14 cellular contexts compared by ENCODE assay signal in the genomic region with DNA sequence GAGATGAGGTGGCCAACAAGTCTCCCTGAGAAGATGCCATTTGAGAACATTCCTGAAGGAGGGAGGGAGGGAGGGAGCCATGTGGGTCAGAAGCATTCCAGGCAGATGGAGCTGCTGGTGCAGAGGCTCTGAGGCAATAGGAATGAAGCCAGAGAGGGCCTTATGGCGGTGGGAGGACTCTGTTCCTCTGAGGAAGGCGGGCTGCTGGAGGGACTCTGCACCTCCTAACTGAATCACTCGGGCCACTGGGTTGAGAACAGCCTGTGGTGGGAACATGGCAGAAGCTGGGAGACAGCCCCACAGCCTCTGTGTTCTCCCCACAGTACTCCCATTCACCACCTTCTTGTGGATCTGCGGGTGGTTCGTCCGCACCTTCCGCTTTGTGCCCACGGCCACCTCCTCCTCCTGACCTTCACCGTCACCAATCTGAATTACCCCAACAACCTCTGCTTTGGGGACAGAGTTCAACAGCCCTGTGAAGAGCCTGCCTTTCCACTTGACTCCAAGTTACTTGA. TPM values are rescaled to one million over a fixed set of nuclear protein-coding genes. Genes with fewer than 3 reads are reported as not detected.
DNase-seq lines count a peak whose midpoint lies in the region; ATAC-seq and TF ChIP-seq lines count a peak whose summit lies in the region.
"Had no signal": no experiment of that assay in that cellular context is flagged by ENCODE, and none has a peak within 500 bp of the region (broad histone marks: within the 10 kb centered on the region; RNA-seq: fewer than 3 reads in every experiment).

No MANE protein-coding gene starts in this region.

- BruUV-seq in A673 (replicated peaks; lab: Mats Ljungman, UMichigan) = no TSS peak

- POLR2A ChIA-PET in A673 (lab: Charles Lee; ENCODE audit: low non-redundant PET) = no interaction called here

- no peak overlapping the region for H3K4me3 ChIP-seq in AG10803 (ENCODE audit: low read length)
- no peak overlapping the region for H3K4me3 ChIP-seq in A673 (ENCODE audit: low read depth, low read length, poor library complexity, severe bottlenecking)
- H3K4me3 ChIP-seq: esophagus squamous epithelium, neural progenitor cell had no signal

- ATAC-seq in foreskin keratinocyte = no peak

- H3K4me1 ChIP-seq in foreskin keratinocyte (no peaks in the 10 kb centered on the region), A673 (ENCODE audit: insufficient read depth, low read length, poor library complexity, severe bottlenecking) (no peaks in the 10 kb centered on the region)

- DNase-seq in AG10803 (ENCODE audit: low read depth) (peak; percentile 85), M059J (ENCODE audit: low read depth) (peak; percentile 37), fibroblast of peridontal ligament (ENCODE audit: extremely low read depth) (peak; percentile 71), non-pigmented ciliary epithelial cell (ENCODE audit: low read depth) (peak; percentile 53), NCI-H748 treated with DMSO at 0.1 percent for 48 hours (lab: John Stamatoyannopoulos, UW) (no peak), NCI-H1092 (lab: John Stamatoyannopoulos, UW) (no peak), foreskin keratinocyte (no peak), A673 (ENCODE audit: low spot score) (no peak)
- DNase-seq: esophagus squamous epithelium, NCI-H1092 treated with DMSO at 0.1 percent for 48 hours, NCI-H69 had no signal

- no peaks in the 10 kb centered on the region for H3K27me3 ChIP-seq in foreskin keratinocyte
- no peaks in the 10 kb centered on the region for H3K27me3 ChIP-seq in A673 (replicated peaks; ENCODE audit: insufficient read depth, low read depth, low read length, poor library complexity)

- H3K36me3 ChIP-seq in A673 (ENCODE audit: insufficient read depth, low read length, poor library complexity, severe bottlenecking) = no peaks in the 10 kb centered on the region
- H3K36me3 ChIP-seq: esophagus squamous epithelium, neural progenitor cell had no signal

- CTCF ChIA-PET in A673 (lab: Charles Lee) = no interaction called here

- intact Hi-C loops in A673 (cut with micrococcal nuclease; ENCODE audit: unreplicated experiment) = no loop called here

- no peak for TF ChIP-seq CTCF in AG10803 (conservative IDR thresholded peaks at IDR 0.05; ENCODE audit: low read length)
- TF ChIP-seq CTCF in foreskin keratinocyte (conservative IDR thresholded peaks at IDR 0.05) = no peak
- no peak for TF ChIP-seq CTCF in A673 (conservative IDR thresholded peaks at IDR 0.05; ENCODE audit: low read depth, low read length)

- H3K9me3 ChIP-seq in A673 (ENCODE audit: low read depth, low read length, poor library complexity, severe bottlenecking) = peaks cover 14% of the 10 kb centered on the region
- H3K9me3 ChIP-seq: esophagus squamous epithelium had no signal

- H3K27ac ChIP-seq in foreskin keratinocyte (no peak overlapping the region), A673 (ENCODE audit: low read depth, low read length, poor library complexity, severe bottlenecking) (no peak overlapping the region)
- H3K27ac ChIP-seq: esophagus squamous epithelium, neural progenitor cell had no signal

RNA-seq across cellular contexts. Expression of gene TMEM125, which starts 2.4 kb away (rescaled TPM):
- not detected in 2 replicates for total RNA-seq in M059J (2014; rRNA removed; shearing (Covaris generic))
- 1.9 and 2.3 TPM in 2 replicates for total RNA-seq in foreskin keratinocyte
- 1.8 and 2.7 TPM in 2 replicates for polyA plus RNA-seq in foreskin keratinocyte
- total RNA-seq in A673 (2021) = not detected in 2 replicates
- total RNA-seq: SK-MEL-5 had no signal
- polyA plus RNA-seq: CD14-positive monocyte had no signal

RNA-seq across cellular contexts. Expression of gene C1orf210, which starts 18.0 kb away (rescaled TPM):
- not detected in 2 replicates for total RNA-seq in M059J (2014; rRNA removed; shearing (Covaris generic))
- 3.8 and 4.3 TPM in 2 replicates for total RNA-seq in foreskin keratinocyte
- polyA plus RNA-seq in foreskin keratinocyte = 5.2 and 6.4 TPM in 2 replicates
- total RNA-seq in A673 (2021) = not detected in 2 replicates
- total RNA-seq: SK-MEL-5 had no signal
- polyA plus RNA-seq: CD14-positive monocyte had no signal

RNA-seq across cellular contexts. Expression of gene TIE1, which starts 33.4 kb away (rescaled TPM):
- total RNA-seq in M059J (2014; rRNA removed; shearing (Covaris generic)) = 2.0 and 3.3 TPM in 2 replicates
- total RNA-seq in foreskin keratinocyte (not detected in 2 replicates), A673 (2021) (not detected in 2 replicates)
- polyA plus RNA-seq in foreskin keratinocyte = not detected in 2 replicates
- polyA plus RNA-seq: CD14-positive monocyte had no signal

Comparison
In these comparisons a context has a peak if more than half of its experiments do, and no peak if none do; other contexts are left out.
1. DNase-seq: peak in AG10803 (single experiment), M059J (single experiment), fibroblast of peridontal ligament (single experiment) and non-pigmented ciliary epithelial cell (single experiment); none in NCI-H748 treated with DMSO at 0.1 percent for 48 hours (single experiment), NCI-H1092 (single experiment), foreskin keratinocyte (0 of 2) and A673 (single experiment).